In the genomic region with DNA sequence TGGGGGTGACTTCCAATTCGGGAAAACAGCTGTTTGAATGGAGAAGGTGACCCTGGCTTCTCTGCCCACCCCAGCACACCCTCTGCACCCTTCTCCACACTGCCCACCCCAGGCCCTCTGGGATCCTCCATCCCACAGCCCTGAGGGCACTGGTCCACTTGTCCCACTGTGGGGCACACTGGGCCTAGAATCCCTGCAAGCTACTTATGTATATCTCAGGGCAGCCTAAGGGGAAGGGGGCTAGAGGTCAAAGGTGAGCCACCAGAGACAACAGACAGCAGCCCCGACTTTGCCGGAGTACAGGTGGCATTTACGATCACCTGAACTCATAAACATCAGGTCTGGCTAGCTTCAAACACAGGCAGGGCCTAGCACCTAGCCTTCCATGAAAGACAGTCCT, we compare ENCODE assay signal across 1 cellular context.
TF ChIP-seq lines count a peak whose summit lies in the region.

No MANE protein-coding gene starts in this region.

TF ChIP-seq in WTC11, 78 proteins besides CTCF, POLR2A, EP300 and RAD21 (continued from another document):
- TF ChIP-seq, protein P1, sequence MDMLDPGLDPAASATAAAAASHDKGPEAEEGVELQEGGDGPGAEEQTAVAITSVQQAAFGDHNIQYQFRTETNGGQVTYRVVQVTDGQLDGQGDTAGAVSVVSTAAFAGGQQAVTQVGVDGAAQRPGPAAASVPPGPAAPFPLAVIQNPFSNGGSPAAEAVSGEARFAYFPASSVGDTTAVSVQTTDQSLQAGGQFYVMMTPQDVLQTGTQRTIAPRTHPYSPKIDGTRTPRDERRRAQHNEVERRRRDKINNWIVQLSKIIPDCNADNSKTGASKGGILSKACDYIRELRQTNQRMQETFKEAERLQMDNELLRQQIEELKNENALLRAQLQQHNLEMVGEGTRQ (CRISPR knock-in tag; IDR thresholded peaks at IDR 0.05), result no peak
- TF ChIP-seq NFE2L1 (CRISPR knock-in tag; IDR thresholded peaks at IDR 0.05) (no peak), GTF2I (CRISPR knock-in tag; conservative IDR thresholded peaks at IDR 0.05) (no peak), GABPB1 (CRISPR knock-in tag; IDR thresholded peaks at IDR 0.05) (no peak), NR2C2 (CRISPR knock-in tag; IDR thresholded peaks at IDR 0.05) (no peak), FOXP1 (CRISPR knock-in tag; IDR thresholded peaks at IDR 0.05; ENCODE audit: borderline replicate concordance) (no peak), ZNF671 (CRISPR knock-in tag; IDR thresholded peaks at IDR 0.05) (no peak), CBFB (CRISPR knock-in tag; IDR thresholded peaks at IDR 0.05; ENCODE audit: low read depth) (no peak), ZNF121 (CRISPR knock-in tag; IDR thresholded peaks at IDR 0.05) (no peak), SMAD3 (CRISPR knock-in tag; IDR thresholded peaks at IDR 0.05; ENCODE audit: borderline replicate concordance) (no peak), NFATC4 (CRISPR knock-in tag; IDR thresholded peaks at IDR 0.05) (no peak), FOXK1 (CRISPR knock-in tag; IDR thresholded peaks at IDR 0.05) (no peak), ZNF423 (CRISPR knock-in tag; IDR thresholded peaks at IDR 0.05) (no peak)
- TF ChIP-seq, protein P2, sequence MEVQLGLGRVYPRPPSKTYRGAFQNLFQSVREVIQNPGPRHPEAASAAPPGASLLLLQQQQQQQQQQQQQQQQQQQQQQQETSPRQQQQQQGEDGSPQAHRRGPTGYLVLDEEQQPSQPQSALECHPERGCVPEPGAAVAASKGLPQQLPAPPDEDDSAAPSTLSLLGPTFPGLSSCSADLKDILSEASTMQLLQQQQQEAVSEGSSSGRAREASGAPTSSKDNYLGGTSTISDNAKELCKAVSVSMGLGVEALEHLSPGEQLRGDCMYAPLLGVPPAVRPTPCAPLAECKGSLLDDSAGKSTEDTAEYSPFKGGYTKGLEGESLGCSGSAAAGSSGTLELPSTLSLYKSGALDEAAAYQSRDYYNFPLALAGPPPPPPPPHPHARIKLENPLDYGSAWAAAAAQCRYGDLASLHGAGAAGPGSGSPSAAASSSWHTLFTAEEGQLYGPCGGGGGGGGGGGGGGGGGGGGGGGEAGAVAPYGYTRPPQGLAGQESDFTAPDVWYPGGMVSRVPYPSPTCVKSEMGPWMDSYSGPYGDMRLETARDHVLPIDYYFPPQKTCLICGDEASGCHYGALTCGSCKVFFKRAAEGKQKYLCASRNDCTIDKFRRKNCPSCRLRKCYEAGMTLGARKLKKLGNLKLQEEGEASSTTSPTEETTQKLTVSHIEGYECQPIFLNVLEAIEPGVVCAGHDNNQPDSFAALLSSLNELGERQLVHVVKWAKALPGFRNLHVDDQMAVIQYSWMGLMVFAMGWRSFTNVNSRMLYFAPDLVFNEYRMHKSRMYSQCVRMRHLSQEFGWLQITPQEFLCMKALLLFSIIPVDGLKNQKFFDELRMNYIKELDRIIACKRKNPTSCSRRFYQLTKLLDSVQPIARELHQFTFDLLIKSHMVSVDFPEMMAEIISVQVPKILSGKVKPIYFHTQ (CRISPR knock-in tag; IDR thresholded peaks at IDR 0.05), result no peak
- TF ChIP-seq, protein P3, sequence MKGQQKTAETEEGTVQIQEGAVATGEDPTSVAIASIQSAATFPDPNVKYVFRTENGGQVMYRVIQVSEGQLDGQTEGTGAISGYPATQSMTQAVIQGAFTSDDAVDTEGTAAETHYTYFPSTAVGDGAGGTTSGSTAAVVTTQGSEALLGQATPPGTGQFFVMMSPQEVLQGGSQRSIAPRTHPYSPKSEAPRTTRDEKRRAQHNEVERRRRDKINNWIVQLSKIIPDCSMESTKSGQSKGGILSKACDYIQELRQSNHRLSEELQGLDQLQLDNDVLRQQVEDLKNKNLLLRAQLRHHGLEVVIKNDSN (CRISPR knock-in tag; IDR thresholded peaks at IDR 0.05), result no peak
- TF ChIP-seq, protein P4, sequence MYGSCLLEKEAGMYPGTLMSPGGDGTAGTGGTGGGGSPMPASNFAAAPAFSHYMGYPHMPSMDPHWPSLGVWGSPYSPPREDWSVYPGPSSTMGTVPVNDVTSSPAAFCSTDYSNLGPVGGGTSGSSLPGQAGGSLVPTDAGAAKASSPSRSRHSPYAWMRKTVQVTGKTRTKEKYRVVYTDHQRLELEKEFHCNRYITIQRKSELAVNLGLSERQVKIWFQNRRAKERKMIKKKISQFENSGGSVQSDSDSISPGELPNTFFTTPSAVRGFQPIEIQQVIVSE (CRISPR knock-in tag; IDR thresholded peaks at IDR 0.05; ENCODE audit: borderline replicate concordance), result no peak
- TF ChIP-seq, protein P5, sequence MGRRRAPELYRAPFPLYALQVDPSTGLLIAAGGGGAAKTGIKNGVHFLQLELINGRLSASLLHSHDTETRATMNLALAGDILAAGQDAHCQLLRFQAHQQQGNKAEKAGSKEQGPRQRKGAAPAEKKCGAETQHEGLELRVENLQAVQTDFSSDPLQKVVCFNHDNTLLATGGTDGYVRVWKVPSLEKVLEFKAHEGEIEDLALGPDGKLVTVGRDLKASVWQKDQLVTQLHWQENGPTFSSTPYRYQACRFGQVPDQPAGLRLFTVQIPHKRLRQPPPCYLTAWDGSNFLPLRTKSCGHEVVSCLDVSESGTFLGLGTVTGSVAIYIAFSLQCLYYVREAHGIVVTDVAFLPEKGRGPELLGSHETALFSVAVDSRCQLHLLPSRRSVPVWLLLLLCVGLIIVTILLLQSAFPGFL (CRISPR knock-in tag; IDR thresholded peaks at IDR 0.05; ENCODE audit: borderline replicate concordance), result no peak
